Comparison of ENCODE assay signal across 8 cellular contexts in the genomic region with DNA sequence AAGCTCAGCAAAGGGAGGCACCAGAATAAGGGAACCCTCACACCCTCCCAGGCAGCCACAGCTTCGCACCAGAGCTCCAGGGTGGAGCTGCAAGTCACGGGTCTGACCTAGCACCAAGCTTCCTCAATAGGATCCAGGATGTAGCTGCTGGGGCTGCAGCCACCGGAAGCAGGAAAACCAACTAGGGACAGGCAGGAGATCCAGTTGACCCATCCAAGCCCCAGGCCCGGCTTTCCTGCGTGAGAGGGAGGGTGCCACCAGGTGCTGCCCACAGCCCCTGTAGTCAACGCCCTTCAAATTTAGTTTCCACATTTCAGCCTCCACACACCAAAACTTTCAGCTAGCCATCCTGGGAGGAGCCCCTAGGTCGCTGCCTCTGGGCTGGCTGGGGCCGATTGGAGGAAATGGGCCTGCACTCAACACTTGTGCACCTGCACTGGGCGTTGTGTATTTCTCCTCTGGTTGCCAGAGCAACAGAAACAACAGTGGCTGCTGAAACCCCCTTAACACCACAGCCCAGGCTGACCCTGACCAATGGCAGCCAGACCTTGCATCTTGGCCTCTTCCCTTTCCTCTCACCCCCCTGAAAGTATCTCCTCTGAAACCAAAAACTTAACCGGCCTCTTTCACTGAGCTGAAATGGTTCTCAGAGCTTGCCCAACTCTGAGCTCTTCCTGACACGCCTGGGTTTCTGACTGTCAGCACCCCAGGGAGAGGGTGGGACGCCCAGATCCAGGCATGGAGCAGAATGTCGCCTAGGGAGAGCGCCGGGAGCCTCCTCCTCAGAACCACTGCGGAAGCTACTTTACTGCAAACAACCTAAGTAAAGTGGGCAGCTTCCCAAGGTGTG.
DNase-seq lines count a peak whose midpoint lies in the region; ATAC-seq, FAIRE-seq and TF ChIP-seq lines count a peak whose summit lies in the region.

No MANE protein-coding gene starts in this region.

- CTCF ChIA-PET in Calu3 (lab: Charles Lee): interaction anchor here (0.6 to 1.1 kb wide), 3 partner anchors 10 to 630 kb away, joined by 5 to 6 read pairs (median 5); no protein-coding TSS in a partner anchor

- DNase-seq in GM13977 (ENCODE audit: low spot score) (peak; percentile 78), Karpas-422 (peak; percentile 59), mesendoderm (peak; percentile 62), RCC 7860 (ENCODE audit: low spot score) (no peak), RKO (ENCODE audit: low spot score) (no peak), Calu3 (no peak)
- DNase-seq in activated T-helper 9 cell treated with anti-CD3 and anti-CD28 coated beads, Interleukin-2, amount 50 U/mL, for 16 hours (ENCODE audit: low read depth): peak; percentile 21

- H3K27me3 ChIP-seq in Karpas-422 (ENCODE audit: low read length) (no peaks in the 10 kb centered on the region), mesendoderm (ENCODE audit: insufficient read depth, low read length, poor library complexity) (no peaks in the 10 kb centered on the region)

- no peak overlapping the region for H3K27ac ChIP-seq in Karpas-422 (ENCODE audit: low read length)
- no peak overlapping the region for H3K27ac ChIP-seq in mesendoderm (ENCODE audit: low read depth, low read length)

- H3K4me1 Mint-ChIP-seq in Calu3 (ENCODE audit: low read depth, unreplicated experiment): no peaks in the 10 kb centered on the region

- H3K9me2 ChIP-seq in Karpas-422 (replicated peaks; ENCODE audit: insufficient read depth, low read length): no peaks in the 10 kb centered on the region

- no peaks in the 10 kb centered on the region for H4K20me1 ChIP-seq in Karpas-422 (ENCODE audit: insufficient read depth, low read depth, low read length)

- no peak overlapping the region for H3K18ac ChIP-seq in mesendoderm (ENCODE audit: low read length)

- no peak overlapping the region for H3K23ac ChIP-seq in mesendoderm (ENCODE audit: low read length)

- H3K4me3 ChIP-seq in Karpas-422 (ENCODE audit: low read length) (no peak overlapping the region), mesendoderm (ENCODE audit: low read length) (no peak overlapping the region)

- H2BK5ac ChIP-seq in mesendoderm (ENCODE audit: low read length): no peak overlapping the region

- H3K79me2 ChIP-seq in Karpas-422 (ENCODE audit: low read length) (no peaks in the 10 kb centered on the region), mesendoderm (ENCODE audit: control insufficient read depth, insufficient read depth, low read length) (no peaks in the 10 kb centered on the region)

- FAIRE-seq in RCC 7860 (lab: Jason Lieb, UNC): no peak

- peak; percentile 98 for ATAC-seq in GM21528 (IDR thresholded peaks at IDR 0.05; ENCODE audit: low FRiP score, unreplicated experiment)

- H3K36me3 ChIP-seq in Karpas-422 (ENCODE audit: insufficient read depth, low read length) (no peaks in the 10 kb centered on the region), mesendoderm (ENCODE audit: control insufficient read depth, insufficient read depth, low read length) (no peaks in the 10 kb centered on the region)

- H3K4me3 Mint-ChIP-seq in Calu3 (ENCODE audit: low read depth, unreplicated experiment): no peak overlapping the region

- WGBS in mesendoderm (ENCODE audit: extremely low coverage, insufficient coverage, low lambda C conversion rate): no CpG with 5 or more reads among the region's 16 CpGs

- H2AK5ac ChIP-seq in mesendoderm (ENCODE audit: low read length): no peak overlapping the region

- H3K4me2 ChIP-seq in Karpas-422 (ENCODE audit: low read depth, low read length, poor library complexity, severe bottlenecking) (no peak overlapping the region), mesendoderm (ENCODE audit: low read length) (no peak overlapping the region)

- H3K9ac ChIP-seq in Karpas-422 (ENCODE audit: low read length) (no peak overlapping the region), mesendoderm (ENCODE audit: low read length) (no peak overlapping the region)

- no peaks in the 10 kb centered on the region for H3K27me3 Mint-ChIP-seq in Calu3 (ENCODE audit: unreplicated experiment)

- H3K27ac Mint-ChIP-seq in Calu3 (ENCODE audit: unreplicated experiment): no peak overlapping the region

- H3K9me3 Mint-ChIP-seq in Calu3 (ENCODE audit: low read depth, unreplicated experiment): peaks cover 1% of the 10 kb centered on the region

- TF ChIP-seq CTCF in GM13977 (IDR thresholded peaks at IDR 0.05; ENCODE audit: extremely low read depth, insufficient read depth, missing control alignments) (no peak), Calu3 (IDR thresholded peaks at IDR 0.05; ENCODE audit: unreplicated experiment) (no peak)

- H3K4me1 ChIP-seq in Karpas-422 (ENCODE audit: low read length) (peaks cover 13% of the 10 kb centered on the region), mesendoderm (ENCODE audit: control insufficient read depth, low read depth, low read length) (no peaks in the 10 kb centered on the region)

- intact Hi-C loops in Calu3 (cut with micrococcal nuclease; ENCODE audit: unreplicated experiment): no loop called here

- no peak overlapping the region for H2BK120ac ChIP-seq in mesendoderm (ENCODE audit: low read depth, low read length)

- H3K9me3 ChIP-seq in Karpas-422 (ENCODE audit: low read length): no peaks in the 10 kb centered on the region

- H3K36me3 Mint-ChIP-seq in Calu3 (ENCODE audit: insufficient read depth, unreplicated experiment): no peaks in the 10 kb centered on the region

- no peak overlapping the region for H4K5ac ChIP-seq in mesendoderm (ENCODE audit: low read length)

- H3K79me1 ChIP-seq in mesendoderm (ENCODE audit: low read length): no peaks in the 10 kb centered on the region

- no peak overlapping the region; the same call in 1 of the 2 replicates for H2AFZ ChIP-seq in Karpas-422 (ENCODE audit: low read length)

- H4K8ac ChIP-seq in mesendoderm (ENCODE audit: low read depth, low read length): no peak overlapping the region

- in situ Hi-C loops in GM13977 (cut with MboI; ENCODE audit: low pct_unique_long_range_greater_than_20kb, low sequenced_read_pairs, unreplicated experiment): no loop called here

- no peak overlapping the region for H2BK15ac ChIP-seq in mesendoderm (replicated peaks; ENCODE audit: low read depth)

- no TSS peak for BruUV-seq in Calu3 (replicated peaks; lab: Mats Ljungman, UMichigan)

- H3K56ac ChIP-seq in mesendoderm (ENCODE audit: low read length): no peak overlapping the region

- H3K4ac ChIP-seq in mesendoderm (ENCODE audit: low read depth, low read length): no peak overlapping the region

Comparison
In these comparisons a context has a peak if more than half of its experiments do, and no peak if none do; other contexts are left out.
1. DNase-seq: peak in GM13977 (single experiment), Karpas-422 (single experiment), activated T-helper 9 cell treated with anti-CD3 and anti-CD28 coated beads, Interleukin-2, amount 50 U/mL, for 16 hours (single experiment) and mesendoderm (single experiment); none in RCC 7860 (single experiment), RKO (single experiment) and Calu3 (single experiment).